Comparison of ENCODE assay signal across 34 cellular contexts in the genomic region with DNA sequence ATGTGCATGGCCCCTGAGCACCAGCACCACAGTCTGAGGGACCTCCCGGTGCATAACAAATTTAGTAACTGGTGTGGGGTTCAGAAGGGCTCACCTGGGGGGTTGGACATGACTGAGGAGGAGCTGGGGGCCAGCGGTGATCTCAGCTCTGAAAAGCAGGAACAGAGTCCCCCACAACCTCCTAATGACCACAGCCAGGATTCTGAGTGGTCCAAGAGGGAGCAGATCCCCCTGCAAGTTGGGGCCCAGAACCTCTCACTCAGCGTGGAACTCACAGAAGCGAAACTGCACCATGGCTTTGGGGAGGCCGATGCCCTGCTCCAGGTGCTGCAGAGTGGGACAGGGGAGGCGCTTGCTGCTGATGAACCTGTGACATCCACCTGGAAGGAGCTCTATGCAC.
"Had no signal": no experiment of that assay in that cellular context is flagged by ENCODE, and none has a peak within 500 bp of the region (broad histone marks: within the 10 kb centered on the region; RNA-seq: fewer than 3 reads in every experiment).

No MANE protein-coding gene starts in this region.

- H3K27me3 ChIP-seq: ascending aorta, breast epithelium, cardiac muscle cell, colonic mucosa had no signal

- H3K4me1 Mint-ChIP-seq: activated B cell treated with CpG ODN at 0.5 μM for 24 hours, brain had no signal

- H3K9me3 Mint-ChIP-seq: activated B cell treated with CpG ODN at 0.5 μM for 24 hours; activated CD8-positive, alpha-beta T cell treated with anti-CD3 and anti-CD28 coated beads for 36 hours; activated naive CD4-positive, alpha-beta T cell treated with anti-CD3 and anti-CD28 coated beads, Interleukin-2, amount 10 ng/mL, durations not matched to agents 7 days and 5 days; activated naive CD4-positive, alpha-beta T cell treated with anti-CD3 and anti-CD28 coated beads, Interleukin-2, amount 50 U/mL, for 72 hours; activated naive CD8-positive, alpha-beta T cell treated with anti-CD3 and anti-CD28 coated beads, Interleukin-2, amount 10 ng/mL, durations not matched to agents 7 days and 5 days; activated T-helper 1 cell treated with anti-CD3 and anti-CD28 coated beads, Interleukin-12 subunit alpha, Interleukin-12 subunit beta, Interleukin-2, Interleukin-4 antibody, amounts not matched to agents 30 ng/mL and 10 ng/mL and 1 ng/mL, durations not matched to agents 14 hours and 24 hours and 36 hours; brain; T-cell; T-helper 1 cell treated with Interleukin-12 subunit alpha and Interleukin-12 subunit beta and Interleukin-4 antibody, amounts not matched to agents 30 μg/mL and 1 μg/mL, for 36 hours; T-helper 2 cell treated with Interferon-gamma antibody and Interleukin-4, amounts not matched to agents 5 μg/mL and 100 μg/mL, for 36 hours had no signal

- H3K4me1 ChIP-seq: breast epithelium, colonic mucosa had no signal

- DNase-seq: activated B cell treated with CpG ODN at 0.5 μM for 24 hours; activated CD4-positive, alpha-beta T cell treated with anti-CD3 and anti-CD28 coated beads for 48 hours; activated CD4-positive, alpha-beta T cell treated with anti-CD3 and anti-CD28 coated beads, Interleukin-2, amount 50 U/mL, for 1 hour; activated CD4-positive, alpha-beta T cell treated with anti-CD3 and anti-CD28 coated beads, Interleukin-2, amount 50 U/mL, for 48 hours; activated CD8-positive, alpha-beta memory T cell treated with anti-CD3 and anti-CD28 coated beads for 24 hours; activated CD8-positive, alpha-beta T cell treated with anti-CD3 and anti-CD28 coated beads for 36 hours; activated gamma-delta T cell; activated naive CD4-positive, alpha-beta T cell; activated naive CD4-positive, alpha-beta T cell treated with anti-CD3 and anti-CD28 coated beads, Interleukin-2, amount 10 ng/mL, durations not matched to agents 7 days and 5 days; activated naive CD8-positive, alpha-beta T cell treated with anti-CD3 and anti-CD28 coated beads, Interleukin-2, amount 10 ng/mL, durations not matched to agents 7 days and 5 days; activated T-cell treated with anti-CD3 and anti-CD28 coated beads, Interleukin-2, amount 50 U/mL, for 1 hour; activated T-cell treated with anti-CD3 and anti-CD28 coated beads, Interleukin-2, amount 50 U/mL, for 48 hours; central memory CD4-positive, alpha-beta T cell; cerebellar nuclear complex; colonic mucosa; effector CD8-positive, alpha-beta T cell; foreskin fibroblast; T-cell; T1000; WERI-Rb-1 had no signal

- H3K36me3 Mint-ChIP-seq: activated naive CD4-positive, alpha-beta T cell treated with anti-CD3 and anti-CD28 coated beads, Interleukin-2, amount 10 ng/mL, durations not matched to agents 7 days and 5 days; activated naive CD4-positive, alpha-beta T cell treated with anti-CD3 and anti-CD28 coated beads, Interleukin-2, amount 50 U/mL, for 72 hours had no signal

- H3K9me3 ChIP-seq: ascending aorta, breast epithelium, colonic mucosa had no signal

- H3K27ac Mint-ChIP-seq: activated B cell treated with CpG ODN at 0.5 μM for 24 hours; activated CD8-positive, alpha-beta T cell treated with anti-CD3 and anti-CD28 coated beads for 36 hours; activated naive CD4-positive, alpha-beta T cell treated with anti-CD3 and anti-CD28 coated beads, Interleukin-2, amount 10 ng/mL, durations not matched to agents 7 days and 5 days; activated naive CD8-positive, alpha-beta T cell treated with anti-CD3 and anti-CD28 coated beads, Interleukin-2, amount 10 ng/mL, durations not matched to agents 7 days and 5 days; activated T-helper 1 cell treated with anti-CD3 and anti-CD28 coated beads, Interleukin-12 subunit alpha, Interleukin-12 subunit beta, Interleukin-2, Interleukin-4 antibody, amounts not matched to agents 30 ng/mL and 10 ng/mL and 1 ng/mL, durations not matched to agents 14 hours and 24 hours and 36 hours; brain; T-cell; T-helper 1 cell treated with Interleukin-12 subunit alpha and Interleukin-12 subunit beta and Interleukin-4 antibody, amounts not matched to agents 30 μg/mL and 1 μg/mL, for 36 hours; T-helper 2 cell treated with Interferon-gamma antibody and Interleukin-4, amounts not matched to agents 5 μg/mL and 100 μg/mL, for 36 hours had no signal

- H3K4me3 Mint-ChIP-seq: activated B cell treated with CpG ODN at 0.5 μM for 24 hours; activated CD8-positive, alpha-beta T cell treated with anti-CD3 and anti-CD28 coated beads for 36 hours; activated naive CD4-positive, alpha-beta T cell treated with anti-CD3 and anti-CD28 coated beads, Interleukin-2, amount 10 ng/mL, durations not matched to agents 7 days and 5 days; activated naive CD8-positive, alpha-beta T cell treated with anti-CD3 and anti-CD28 coated beads, Interleukin-2, amount 10 ng/mL, durations not matched to agents 7 days and 5 days; activated T-helper 1 cell treated with anti-CD3 and anti-CD28 coated beads, Interleukin-12 subunit alpha, Interleukin-12 subunit beta, Interleukin-2, Interleukin-4 antibody, amounts not matched to agents 30 ng/mL and 10 ng/mL and 1 ng/mL, durations not matched to agents 14 hours and 24 hours and 36 hours; brain; T-cell; T-helper 1 cell treated with Interleukin-12 subunit alpha and Interleukin-12 subunit beta and Interleukin-4 antibody, amounts not matched to agents 30 μg/mL and 1 μg/mL, for 36 hours; T-helper 2 cell treated with Interferon-gamma antibody and Interleukin-4, amounts not matched to agents 5 μg/mL and 100 μg/mL, for 36 hours had no signal

- FAIRE-seq: endometrium, endothelial cell of umbilical vein, frontal cortex had no signal

- ATAC-seq: activated CD4-positive, CD25-positive, alpha-beta regulatory T cell treated with anti-CD3 and anti-CD28 coated beads, Interleukin-2, amount 50 U/mL, for 24 hours; activated CD8-positive, alpha-beta T cell treated with anti-CD3 and anti-CD28 coated beads for 36 hours; activated naive CD4-positive, alpha-beta T cell treated with anti-CD3 and anti-CD28 coated beads, Interleukin-2, amount 50 U/mL, for 72 hours; esophagus mucosa; T-cell had no signal

- H3K27ac ChIP-seq: ascending aorta, breast epithelium, cardiac muscle cell, colonic mucosa, epithelial cell of prostate, WERI-Rb-1 had no signal

- H3K27me3 Mint-ChIP-seq: activated B cell treated with CpG ODN at 0.5 μM for 24 hours; activated CD8-positive, alpha-beta T cell treated with anti-CD3 and anti-CD28 coated beads for 36 hours; activated naive CD4-positive, alpha-beta T cell treated with anti-CD3 and anti-CD28 coated beads, Interleukin-2, amount 10 ng/mL, durations not matched to agents 7 days and 5 days; activated naive CD8-positive, alpha-beta T cell treated with anti-CD3 and anti-CD28 coated beads, Interleukin-2, amount 10 ng/mL, durations not matched to agents 7 days and 5 days; brain; T-cell had no signal
